Comparison of ENCODE assay signal across 9 cellular contexts in the genomic region with DNA sequence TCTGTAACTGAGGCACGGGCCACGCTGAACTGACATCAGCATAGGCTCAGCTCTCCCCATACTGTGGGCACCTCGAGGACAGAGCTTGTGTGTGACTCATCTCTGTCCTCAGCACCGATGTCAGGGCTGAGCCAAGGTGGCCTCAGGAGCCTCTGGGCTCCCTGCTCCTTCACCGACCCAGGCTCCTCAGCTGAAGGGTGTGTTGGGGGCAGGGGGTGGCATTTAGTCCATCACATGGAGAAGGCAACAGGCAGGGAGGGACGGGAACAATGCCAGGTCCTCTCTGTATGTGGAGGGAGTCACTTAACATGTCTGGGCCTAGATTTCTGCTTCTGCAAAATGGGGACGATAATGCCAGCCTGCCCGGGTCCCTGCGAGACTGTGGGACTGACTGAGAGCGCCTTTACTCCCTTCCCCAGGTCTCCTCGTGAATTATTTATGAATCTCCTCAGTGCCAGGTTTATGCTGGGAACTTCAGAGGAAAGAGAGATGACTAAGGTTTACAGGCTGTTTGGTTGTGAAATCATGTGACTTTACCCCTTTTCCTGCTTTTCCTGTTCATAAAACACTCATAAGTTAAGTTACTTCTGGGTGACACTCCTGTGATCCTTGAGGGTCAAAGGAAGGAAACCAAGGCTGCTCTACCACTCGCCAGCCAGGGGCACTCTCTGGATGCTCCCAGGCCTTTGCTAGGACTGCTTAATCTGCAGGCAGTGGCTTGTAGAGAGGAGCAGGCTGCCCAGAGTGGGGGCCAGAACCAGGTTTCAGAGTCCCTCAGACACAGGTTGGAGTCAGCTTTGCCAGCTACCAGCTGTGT. TPM values are rescaled to one million over a fixed set of nuclear protein-coding genes. Genes with fewer than 3 reads are reported as not detected.
DNase-seq lines count a peak whose midpoint lies in the region; ATAC-seq, FAIRE-seq and TF ChIP-seq lines count a peak whose summit lies in the region.
"Had no signal": no experiment of that assay in that cellular context is flagged by ENCODE, and none has a peak within 500 bp of the region (broad histone marks: within the 10 kb centered on the region; RNA-seq: fewer than 3 reads in every experiment).

No MANE protein-coding gene starts in this region.

- H3K9me3 Mint-ChIP-seq in activated CD8-positive, alpha-beta memory T cell treated with anti-CD3 and anti-CD28 coated beads, Interleukin-2, amount 10 ng/mL, durations not matched to agents 7 days and 5 days (ENCODE audit: low read depth), result no peaks in the 10 kb centered on the region

- in situ Hi-C loops in transverse colon (cut with MboI; ENCODE audit: low pct_ligation_motif_present in 1 of 4, low pct_unique_long_range_greater_than_20kb in 1 of 4, low sequenced_read_pairs in 3 of 4), result no loop called here

- H3K4me1 Mint-ChIP-seq in activated CD8-positive, alpha-beta memory T cell treated with anti-CD3 and anti-CD28 coated beads, Interleukin-2, amount 10 ng/mL, durations not matched to agents 7 days and 5 days, result peaks cover 20% of the 10 kb centered on the region

- DNase-seq in activated CD8-positive, alpha-beta memory T cell treated with anti-CD3 and anti-CD28 coated beads, Interleukin-2, amount 10 ng/mL, durations not matched to agents 7 days and 5 days, result no peak
- no peak for DNase-seq in activated CD8-positive, alpha-beta memory T cell treated with anti-CD3 and anti-CD28 coated beads, Interleukin-2, amount 50 U/mL, for 48 hours
- DNase-seq in UCSD-AML1 (lab: John Stamatoyannopoulos, UW; ENCODE audit: unreplicated experiment) (peak; percentile 46), transverse colon (peak; percentile 35), OCI-M1 (lab: John Stamatoyannopoulos, UW) (no peak), NAMALWA (ENCODE audit: low spot score) (no peak)
- no peak for DNase-seq in stimulated activated CD4-positive, alpha-beta T cell treated with anti-CD3 and anti-CD28 coated beads, Interleukin-4, amount 100 ng/mL, for 4 hours
- DNase-seq: central memory CD4-positive, alpha-beta T cell had no signal

- TF ChIP-seq CTCF in transverse colon (IDR thresholded peaks at IDR 0.05), result no peak

- H3K4me1 ChIP-seq in transverse colon, result peaks cover 13 to 22% (median 21%) of the 10 kb centered on the region in 4 donors

- intact Hi-C loops in transverse colon (cut with DNase I; ENCODE audit: low total_unique reads), result no loop called here

- CTCF ChIA-PET in activated CD8-positive, alpha-beta memory T cell treated with anti-CD3 and anti-CD28 coated beads, Interleukin-2, amount 10 ng/mL, durations not matched to agents 7 days and 5 days (lab: Charles Lee), result interaction anchor here (1.5 kb wide), 1 partner anchor 17 kb away, joined by 6 read pairs; no protein-coding TSS in a partner anchor

- no peak overlapping the region for H3K4me3 Mint-ChIP-seq in activated CD8-positive, alpha-beta memory T cell treated with anti-CD3 and anti-CD28 coated beads, Interleukin-2, amount 10 ng/mL, durations not matched to agents 7 days and 5 days

- H3K9me3 ChIP-seq in transverse colon, result no peaks in the 10 kb centered on the region

- peaks cover 2% of the 10 kb centered on the region for H3K27me3 Mint-ChIP-seq in activated CD8-positive, alpha-beta memory T cell treated with anti-CD3 and anti-CD28 coated beads, Interleukin-2, amount 10 ng/mL, durations not matched to agents 7 days and 5 days

- no peak for TF ChIP-seq EP300 in transverse colon (IDR thresholded peaks at IDR 0.05; ENCODE audit: low read depth)

- no peaks in the 10 kb centered on the region for H3K27me3 ChIP-seq in transverse colon

- peak; percentile 75 for ATAC-seq in activated CD8-positive, alpha-beta memory T cell treated with anti-CD3 and anti-CD28 coated beads, Interleukin-2, amount 10 ng/mL, durations not matched to agents 7 days and 5 days

- 46 to 80% methylated on average over 1 to 12 of the region's 12 CpGs for WGBS in transverse colon (ENCODE audit: low coverage in 1 of 2), 2 donors

- H3K27ac ChIP-seq in transverse colon, result peak overlapping the region; percentile 72 to 84 (median 78)

- no peaks in the 10 kb centered on the region for H3K36me3 Mint-ChIP-seq in activated CD8-positive, alpha-beta memory T cell treated with anti-CD3 and anti-CD28 coated beads, Interleukin-2, amount 10 ng/mL, durations not matched to agents 7 days and 5 days

- FAIRE-seq in islet of Langerhans (lab: Jason Lieb, UNC), result peak; percentile 95

- H3K36me3 ChIP-seq in transverse colon, result no peaks in the 10 kb centered on the region

- no peak overlapping the region for H3K4me3 ChIP-seq in transverse colon

- no peak for TF ChIP-seq POLR2A in transverse colon (IDR thresholded peaks at IDR 0.05)

- no peak overlapping the region for H3K27ac Mint-ChIP-seq in activated CD8-positive, alpha-beta memory T cell treated with anti-CD3 and anti-CD28 coated beads, Interleukin-2, amount 10 ng/mL, durations not matched to agents 7 days and 5 days

RNA-seq across cellular contexts. Expression of a gene that starts 16.2 kb away (rescaled TPM):
- under 1 TPM in 1 of 2 experiments, not detected in 1; 0.33 TPM for total RNA-seq in activated CD8-positive, alpha-beta memory T cell treated with anti-CD3 and anti-CD28 coated beads, Interleukin-2, amount 10 ng/mL, durations not matched to agents 7 days and 5 days
- 10 to 100 TPM; 41.8 to 96.1 (median 73.0) TPM for total RNA-seq in transverse colon

Comparison
In these comparisons a context has a peak if more than half of its experiments do, and no peak if none do; other contexts are left out.
1. DNase-seq: peak in UCSD-AML1 (single experiment) and transverse colon (single experiment); none in activated CD8-positive, alpha-beta memory T cell treated with anti-CD3 and anti-CD28 coated beads, Interleukin-2, amount 10 ng/mL, durations not matched to agents 7 days and 5 days (single experiment), activated CD8-positive, alpha-beta memory T cell treated with anti-CD3 and anti-CD28 coated beads, Interleukin-2, amount 50 U/mL, for 48 hours (single experiment), stimulated activated CD4-positive, alpha-beta T cell treated with anti-CD3 and anti-CD28 coated beads, Interleukin-4, amount 100 ng/mL, for 4 hours (0 of 2), OCI-M1 (single experiment) and NAMALWA (single experiment).
2. RNA of a gene that starts 16.2 kb away (total RNA-seq): 41.8 to 96.1 TPM in transverse colon; 0.33 TPM in activated CD8-positive, alpha-beta memory T cell treated with anti-CD3 and anti-CD28 coated beads, Interleukin-2, amount 10 ng/mL, durations not matched to agents 7 days and 5 days; every median in the first group is over 10 times any median in the second.